ENCODE assay signal across 27 cellular contexts in genomic region chr6:116992546-116992945, GRCh38.
"Had no signal": no experiment of that assay in that cellular context is flagged by ENCODE, and none has a peak within 500 bp of the region (broad histone marks: within the 10 kb centered on the region; RNA-seq: fewer than 3 reads in every experiment).

No MANE protein-coding gene starts in this region.

- H3K27ac ChIP-seq: left lung, lower lobe of right lung, pancreas, right atrium auricular region, right lobe of liver, skin epidermis, suprapubic skin, thoracic aorta, tibial artery, upper lobe of right lung, uterus had no signal

- H3K9me3 ChIP-seq: left lung, lower lobe of right lung, pancreas, right atrium auricular region, right lobe of liver, suprapubic skin, thoracic aorta, tibial artery, upper lobe of right lung, uterus had no signal

- H3K4me1 ChIP-seq: left lung, lower lobe of right lung, pancreas, right atrium auricular region, right lobe of liver, tibial artery, upper lobe of right lung, uterus had no signal

- H3K36me3 ChIP-seq: left lung, lower lobe of right lung, pancreas, right atrium auricular region, right lobe of liver, suprapubic skin, thoracic aorta, tibial artery, upper lobe of right lung, uterus had no signal

- ATAC-seq: left colon; left lung; lower lobe of right lung; naive thymus-derived CD8-positive, alpha-beta T cell; pancreas; right lobe of liver; stimulated activated naive B cell treated with anti-CD40 and anti-IgM and Interleukin-4, amounts not matched to agents 10 μg/mL and 1 μg/mL and 100 μg/mL, for 72 hours; stimulated activated naive CD8-positive, alpha-beta T cell treated with anti-CD3 and anti-CD28 coated beads, Interleukin-15, Interleukin-2, amounts not matched to agents 100 U/mL and 50 U/mL, for 24 hours; upper lobe of right lung had no signal

- DNase-seq: hypothalamus; immature natural killer cell; kidney; left colon; left lung; lower lobe of right lung; mammary epithelial cell; mesenchymal stem cell; naive thymus-derived CD8-positive, alpha-beta T cell; nucleus accumbens; pancreas; posterior cingulate gyrus; right lobe of liver; stimulated activated CD4-positive, alpha-beta T cell treated with anti-CD3 and anti-CD28 coated beads, Interleukin-12 subunit alpha, Interleukin-12 subunit beta, amount 100 ng/mL, for 4 hours; stimulated activated CD4-positive, alpha-beta T cell treated with anti-CD3 and anti-CD28 coated beads, Interleukin-15, amount 100 ng/mL, for 24 hours; stimulated activated CD4-positive, alpha-beta T cell treated with anti-CD3 and anti-CD28 coated beads, Interleukin-2, amount 100 ng/mL, for 24 hours; stimulated activated CD4-positive, alpha-beta T cell treated with anti-CD3 and anti-CD28 coated beads, Interleukin-4, amount 100 ng/mL, for 1 hour; stimulated activated naive B cell treated with anti-CD40 and anti-IgM and Interleukin-4, amounts not matched to agents 10 μg/mL and 1 μg/mL and 100 μg/mL, for 72 hours; stimulated activated naive CD8-positive, alpha-beta T cell treated with anti-CD3 and anti-CD28 coated beads, Interleukin-15, Interleukin-2, amounts not matched to agents 100 U/mL and 50 U/mL, for 24 hours; tibial artery; trophoblast cell; upper lobe of right lung; uterus had no signal

- H3K27me3 ChIP-seq: left lung, pancreas, right atrium auricular region, right lobe of liver, suprapubic skin, tibial artery, upper lobe of right lung, uterus had no signal

- H3K4me3 ChIP-seq: left lung, lower lobe of right lung, pancreas, right atrium auricular region, right lobe of liver, skin epidermis, suprapubic skin, thoracic aorta, tibial artery, upper lobe of right lung, uterus had no signal
